Comparison of ENCODE assay signal across 9 cellular contexts in the genomic region with DNA sequence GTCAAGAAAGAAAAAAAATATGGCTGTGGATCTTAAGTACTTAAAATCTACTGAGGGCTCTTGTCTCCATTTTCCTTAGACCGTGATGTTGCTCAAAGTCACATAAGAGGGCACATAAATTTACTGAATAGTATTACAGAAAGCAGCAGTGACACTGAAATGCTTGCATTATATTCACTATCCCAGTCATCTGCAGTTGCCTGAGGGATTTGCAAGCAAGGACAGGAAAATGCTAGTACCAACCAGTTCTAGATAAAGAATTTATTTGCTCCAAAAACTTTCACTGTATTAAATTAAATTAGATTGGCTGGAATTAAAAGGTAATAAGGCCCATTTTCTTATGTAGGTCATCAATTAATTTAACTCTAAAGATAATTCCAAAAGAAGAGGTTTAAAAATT.
"Had no signal": no experiment of that assay in that cellular context is flagged by ENCODE, and none has a peak within 500 bp of the region (broad histone marks: within the 10 kb centered on the region; RNA-seq: fewer than 3 reads in every experiment).

No MANE protein-coding gene starts in this region.

- H3K27me3 Mint-ChIP-seq: IgD-negative memory B cell had no signal

- H3K4me3 ChIP-seq: GM23248, HAP-1 had no signal

- H3K9ac ChIP-seq: GM23248 had no signal

- DNase-seq: GM23248, GOT3, H7, HFFc6 had no signal

- H3K36me3 ChIP-seq: HAP-1 had no signal

- FAIRE-seq: HepG2 had no signal

- H3K9me3 ChIP-seq: HAP-1 had no signal

- ATAC-seq: HCT116, HepG2 had no signal

- H3K9me3 Mint-ChIP-seq: HFFc6, IgD-negative memory B cell had no signal

- H3K4me3 Mint-ChIP-seq: HFFc6, IgD-negative memory B cell had no signal

- H3K27ac Mint-ChIP-seq: HFFc6, IgD-negative memory B cell had no signal

- H3K4me1 ChIP-seq: HAP-1 had no signal

- H3K36me3 Mint-ChIP-seq: IgD-negative memory B cell had no signal

- H3K27ac ChIP-seq: GM23248, HL-60 had no signal
